ENCODE assay signal across 18 cellular contexts in the genomic region with DNA sequence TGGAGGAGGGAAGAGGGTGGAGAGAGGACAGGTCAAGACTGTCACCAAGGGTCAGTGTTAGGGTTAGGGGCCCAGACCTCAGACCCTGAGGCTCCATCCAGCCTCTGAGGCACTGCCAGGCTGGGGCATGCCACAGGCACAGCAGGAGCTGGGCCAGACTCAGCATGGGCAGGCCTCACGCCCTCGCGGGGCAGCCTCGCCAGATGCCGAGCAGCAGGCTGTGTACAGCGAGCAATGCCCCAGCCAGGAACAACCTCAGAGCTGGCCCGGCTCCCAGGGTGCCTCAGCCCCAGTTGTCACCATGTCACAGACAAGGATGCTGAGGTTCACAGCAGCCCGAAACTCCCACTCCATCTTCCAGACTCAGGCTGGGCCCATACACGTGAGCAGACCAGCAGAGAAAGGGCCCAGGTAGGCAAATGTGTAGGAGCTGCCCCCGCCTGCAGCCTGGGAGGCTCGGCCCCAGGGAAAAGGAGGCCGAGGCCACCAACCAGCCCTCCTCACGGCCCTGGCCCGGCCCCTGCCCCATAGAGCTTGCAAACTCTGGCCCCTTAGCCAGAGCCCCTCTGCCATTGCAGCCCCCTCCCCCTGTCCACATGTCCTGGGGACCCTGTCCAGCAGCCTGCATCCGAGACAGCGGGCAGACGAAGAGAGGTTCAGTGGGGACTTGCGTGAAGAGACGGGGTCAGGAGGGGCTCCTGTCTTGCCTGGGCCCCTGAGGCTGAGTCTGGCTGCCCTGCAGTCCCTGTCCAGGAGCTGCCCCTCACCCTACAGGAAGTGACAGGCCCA. TPM values are rescaled to one million over a fixed set of nuclear protein-coding genes. Genes with fewer than 3 reads are reported as not detected.
DNase-seq lines count a peak whose midpoint lies in the region; ATAC-seq and TF ChIP-seq lines count a peak whose summit lies in the region.
"Had no signal": no experiment of that assay in that cellular context is flagged by ENCODE, and none has a peak within 500 bp of the region (broad histone marks: within the 10 kb centered on the region; RNA-seq: fewer than 3 reads in every experiment).

No MANE protein-coding gene starts in this region.

- no peaks in the 10 kb centered on the region for H3K27me3 Mint-ChIP-seq in activated CD4-positive, alpha-beta memory T cell treated with anti-CD3 and anti-CD28 coated beads, Interleukin-2, amount 10 ng/mL, durations not matched to agents 7 days and 5 days

- H4K20me1 ChIP-seq in GM23248 (ENCODE audit: insufficient read depth) (no peaks in the 10 kb centered on the region), OCI-LY7 (ENCODE audit: insufficient read depth, low read length) (no peaks in the 10 kb centered on the region)

- no peaks in the 10 kb centered on the region; the same call in none of the 2 replicates for H3K27me3 ChIP-seq in GM23248 (replicated peaks; ENCODE audit: insufficient read depth)
- H3K27me3 ChIP-seq: neural progenitor cell, uterus had no signal

- no peak overlapping the region for H3K4me3 Mint-ChIP-seq in activated CD4-positive, alpha-beta memory T cell treated with anti-CD3 and anti-CD28 coated beads, Interleukin-2, amount 10 ng/mL, durations not matched to agents 7 days and 5 days
- H3K4me3 Mint-ChIP-seq: activated naive CD4-positive, alpha-beta T cell treated with anti-CD3 and anti-CD28 coated beads, Interleukin-2, amount 50 U/mL, for 24 hours; endodermal cell; memory B cell; neural progenitor cell; stimulated activated effector memory CD8-positive, alpha-beta T cell treated with anti-CD3 and anti-CD28 coated beads, Interleukin-12 subunit alpha, Interleukin-12 subunit beta, amount 100 ng/mL, for 72 hours had no signal

- POLR2A ChIA-PET in activated CD4-positive, alpha-beta memory T cell treated with anti-CD3 and anti-CD28 coated beads, Interleukin-2, amount 10 ng/mL, durations not matched to agents 7 days and 5 days (lab: Charles Lee): no interaction called here
- POLR2A ChIA-PET in OCI-LY7 (lab: Charles Lee): no interaction called here

- H3F3A ChIP-seq in GM23248 (ENCODE audit: insufficient read depth): no peaks in the 10 kb centered on the region

- no peak overlapping the region for H3K4me3 ChIP-seq in GM23248
- H3K4me3 ChIP-seq in OCI-LY7 (ENCODE audit: low read depth, low read length, poor library complexity, severe bottlenecking): no peak overlapping the region
- H3K4me3 ChIP-seq: neural progenitor cell, uterus had no signal

- peak; percentile 41 to 57 for ATAC-seq in left cardiac atrium
- no peak for ATAC-seq in GM21381 (IDR thresholded peaks at IDR 0.05; ENCODE audit: unreplicated experiment)
- ATAC-seq: stimulated activated effector memory CD8-positive, alpha-beta T cell treated with anti-CD3 and anti-CD28 coated beads, Interleukin-12 subunit alpha, Interleukin-12 subunit beta, amount 100 ng/mL, for 72 hours had no signal

- in situ Hi-C loops in GM23248 (cut with MboI): no loop called here

- no peak overlapping the region for H3K9ac ChIP-seq in GM23248
- H3K9ac ChIP-seq: neural progenitor cell had no signal

- no peaks in the 10 kb centered on the region for H3K36me3 Mint-ChIP-seq in activated CD4-positive, alpha-beta memory T cell treated with anti-CD3 and anti-CD28 coated beads, Interleukin-2, amount 10 ng/mL, durations not matched to agents 7 days and 5 days (ENCODE audit: low read depth)
- H3K36me3 Mint-ChIP-seq: activated naive CD4-positive, alpha-beta T cell treated with anti-CD3 and anti-CD28 coated beads, Interleukin-2, amount 50 U/mL, for 24 hours; neural progenitor cell; stimulated activated effector memory CD8-positive, alpha-beta T cell treated with anti-CD3 and anti-CD28 coated beads, Interleukin-12 subunit alpha, Interleukin-12 subunit beta, amount 100 ng/mL, for 72 hours had no signal

- H3K27ac ChIP-seq in GM23248: no peak overlapping the region
- no peak overlapping the region for H3K27ac ChIP-seq in OCI-LY7 (ENCODE audit: low read depth, low read length, poor library complexity, severe bottlenecking)
- H3K27ac ChIP-seq: C4-2B, neural progenitor cell, uterus had no signal

- H2AFZ ChIP-seq in GM23248: no peak overlapping the region
- no peak overlapping the region for H2AFZ ChIP-seq in OCI-LY7 (ENCODE audit: low read length)
- H2AFZ ChIP-seq: neural progenitor cell had no signal

- peak; percentile 39 for DNase-seq in GM23248
- peak; percentile 59 for DNase-seq in RPMI8226
- DNase-seq in left cardiac atrium: peak; percentile 72
- DNase-seq in superior temporal gyrus (ENCODE audit: extremely low spot score): peak; percentile 44
- DNase-seq in mucosa of gallbladder (ENCODE audit: low spot score): no peak
- DNase-seq in activated CD4-positive, alpha-beta memory T cell treated with anti-CD3 and anti-CD28 coated beads, Interleukin-2, amount 10 ng/mL, durations not matched to agents 7 days and 5 days: no peak
- DNase-seq in OCI-LY7 (ENCODE audit: low spot score): no peak
- DNase-seq: endodermal cell, KG1, NCI-H510A, uterus had no signal

- TF ChIP-seq CTCF in OCI-LY7 (conservative IDR thresholded peaks at IDR 0.05; ENCODE audit: low read length): no peak

- H3K9me3 ChIP-seq in GM23248 (ENCODE audit: low read depth): no peaks in the 10 kb centered on the region
- H3K9me3 ChIP-seq in OCI-LY7 (ENCODE audit: low read length): no peaks in the 10 kb centered on the region
- H3K9me3 ChIP-seq: uterus had no signal

- no peak overlapping the region for H3K27ac Mint-ChIP-seq in activated CD4-positive, alpha-beta memory T cell treated with anti-CD3 and anti-CD28 coated beads, Interleukin-2, amount 10 ng/mL, durations not matched to agents 7 days and 5 days
- H3K27ac Mint-ChIP-seq: activated naive CD4-positive, alpha-beta T cell treated with anti-CD3 and anti-CD28 coated beads, Interleukin-2, amount 50 U/mL, for 24 hours; endodermal cell; memory B cell; neural progenitor cell; stimulated activated effector memory CD8-positive, alpha-beta T cell treated with anti-CD3 and anti-CD28 coated beads, Interleukin-12 subunit alpha, Interleukin-12 subunit beta, amount 100 ng/mL, for 72 hours had no signal

- H3K4me1 Mint-ChIP-seq in activated CD4-positive, alpha-beta memory T cell treated with anti-CD3 and anti-CD28 coated beads, Interleukin-2, amount 10 ng/mL, durations not matched to agents 7 days and 5 days: no peaks in the 10 kb centered on the region
- H3K4me1 Mint-ChIP-seq: activated naive CD4-positive, alpha-beta T cell treated with anti-CD3 and anti-CD28 coated beads, Interleukin-2, amount 50 U/mL, for 24 hours; endodermal cell had no signal

- no TSS peak for BruUV-seq in OCI-LY7 (replicated peaks; lab: Mats Ljungman, UMichigan)

- H3K79me2 ChIP-seq in GM23248 (ENCODE audit: insufficient read depth) (no peaks in the 10 kb centered on the region), OCI-LY7 (ENCODE audit: insufficient read depth, low read depth, low read length) (no peaks in the 10 kb centered on the region)

- CTCF ChIA-PET in activated CD4-positive, alpha-beta memory T cell treated with anti-CD3 and anti-CD28 coated beads, Interleukin-2, amount 10 ng/mL, durations not matched to agents 7 days and 5 days (lab: Charles Lee): interaction anchor here (0.6 kb wide), 1 partner anchor 508 kb away, joined by 3 read pairs; no protein-coding TSS in a partner anchor
- CTCF ChIA-PET in OCI-LY7 (lab: Charles Lee; ENCODE audit: unreplicated experiment): no interaction called here

- H3K9me2 ChIP-seq in GM23248 (ENCODE audit: insufficient read depth) (no peaks in the 10 kb centered on the region), OCI-LY7 (ENCODE audit: insufficient read depth, low read length) (no peaks in the 10 kb centered on the region)

- 27 to 42% methylated on average over 13 to 19 of the region's 19 CpGs for WGBS in GM23248 (ENCODE audit: low coverage in 1 of 2, low lambda C conversion rate in 2 of 2, missing lambda C conversion rate in 2 of 2), 2 experiments

- no peaks in the 10 kb centered on the region for H3K9me3 Mint-ChIP-seq in activated CD4-positive, alpha-beta memory T cell treated with anti-CD3 and anti-CD28 coated beads, Interleukin-2, amount 10 ng/mL, durations not matched to agents 7 days and 5 days
- H3K9me3 Mint-ChIP-seq: activated naive CD4-positive, alpha-beta T cell treated with anti-CD3 and anti-CD28 coated beads, Interleukin-2, amount 50 U/mL, for 24 hours; endodermal cell; neural progenitor cell; stimulated activated effector memory CD8-positive, alpha-beta T cell treated with anti-CD3 and anti-CD28 coated beads, Interleukin-12 subunit alpha, Interleukin-12 subunit beta, amount 100 ng/mL, for 72 hours had no signal

- intact Hi-C loops in left cardiac atrium (cut with DNase I): no loop called here
- intact Hi-C loops in OCI-LY7 (cut with micrococcal nuclease; ENCODE audit: unreplicated experiment): no loop called here

- H3K4me2 ChIP-seq in GM23248 (ENCODE audit: unreplicated experiment) (no peak overlapping the region), OCI-LY7 (ENCODE audit: low read length) (no peak overlapping the region)
- H3K4me2 ChIP-seq: neural progenitor cell had no signal

- H3K36me3 ChIP-seq in GM23248 (ENCODE audit: low read depth): no peaks in the 10 kb centered on the region
- H3K36me3 ChIP-seq in OCI-LY7 (ENCODE audit: insufficient read depth, low read length): no peaks in the 10 kb centered on the region
- H3K36me3 ChIP-seq: neural progenitor cell, uterus had no signal

- H3K4me1 ChIP-seq in GM23248 (ENCODE audit: insufficient read depth) (no peaks in the 10 kb centered on the region), OCI-LY7 (ENCODE audit: insufficient read depth, low read length, poor library complexity, severe bottlenecking) (no peaks in the 10 kb centered on the region)
- H3K4me1 ChIP-seq: neural progenitor cell, uterus had no signal

RNA-seq across cellular contexts. Expression of a gene that starts 7.5 kb away (rescaled TPM):
- total RNA-seq in GM23248 (2014; rRNA removed; shearing (Covaris generic)): not detected in 2 replicates
- polyA plus RNA-seq in GM23248 (2016; fragmentation: Nextera tagmentation; extraction: Ambion mirVana): not detected in 2 replicates
- total RNA-seq in left cardiac atrium (10 to 100 TPM; 26.6 to 66.7 TPM), mucosa of gallbladder (0.26 TPM), OCI-LY7 (2022) (not detected in 2 replicates)
- total RNA-seq in activated CD4-positive, alpha-beta memory T cell treated with anti-CD3 and anti-CD28 coated beads, Interleukin-2, amount 10 ng/mL, durations not matched to agents 7 days and 5 days: not detected
- total RNA-seq in OCI-LY7 (2014; rRNA removed; shearing (Covaris generic)): not detected in 2 replicates
- total RNA-seq: endodermal cell, fibroblast of villous mesenchyme had no signal

RNA-seq across cellular contexts. Expression of a gene that starts 17.5 kb away (rescaled TPM):
- total RNA-seq in GM23248 (2014; rRNA removed; shearing (Covaris generic)): not detected in 2 replicates
- not detected in 2 replicates for polyA plus RNA-seq in GM23248 (2016; fragmentation: Nextera tagmentation; extraction: Ambion mirVana)
- total RNA-seq in left cardiac atrium (1 to 10 TPM in 1 of 2 donors, under 1 TPM in 1; 0.24 to 1.0 TPM), mucosa of gallbladder (1.5 TPM), OCI-LY7 (2022) (not detected in 2 replicates)
- total RNA-seq in activated CD4-positive, alpha-beta memory T cell treated with anti-CD3 and anti-CD28 coated beads, Interleukin-2, amount 10 ng/mL, durations not matched to agents 7 days and 5 days: not detected
- total RNA-seq in OCI-LY7 (2014; rRNA removed; shearing (Covaris generic)): not detected in 2 replicates
- total RNA-seq: fibroblast of villous mesenchyme had no signal

Comparison
In these comparisons a context has a peak if more than half of its experiments do, and no peak if none do; other contexts are left out.
1. DNase-seq: peak in GM23248 (single experiment), RPMI8226 (single experiment), left cardiac atrium (single experiment) and superior temporal gyrus (single experiment); none in mucosa of gallbladder (single experiment), activated CD4-positive, alpha-beta memory T cell treated with anti-CD3 and anti-CD28 coated beads, Interleukin-2, amount 10 ng/mL, durations not matched to agents 7 days and 5 days (single experiment) and OCI-LY7 (single experiment).
2. RNA of a gene that starts 7.5 kb away (total RNA-seq): 26.6 to 66.7 TPM in left cardiac atrium; 0.26 TPM in mucosa of gallbladder (single experiment), not detected in GM23248, not detected in activated CD4-positive, alpha-beta memory T cell treated with anti-CD3 and anti-CD28 coated beads, Interleukin-2, amount 10 ng/mL, durations not matched to agents 7 days and 5 days and not detected in OCI-LY7; every median in the first group is over 10 times any median in the second.